14 cellular contexts compared by ENCODE assay signal in the genomic region with DNA sequence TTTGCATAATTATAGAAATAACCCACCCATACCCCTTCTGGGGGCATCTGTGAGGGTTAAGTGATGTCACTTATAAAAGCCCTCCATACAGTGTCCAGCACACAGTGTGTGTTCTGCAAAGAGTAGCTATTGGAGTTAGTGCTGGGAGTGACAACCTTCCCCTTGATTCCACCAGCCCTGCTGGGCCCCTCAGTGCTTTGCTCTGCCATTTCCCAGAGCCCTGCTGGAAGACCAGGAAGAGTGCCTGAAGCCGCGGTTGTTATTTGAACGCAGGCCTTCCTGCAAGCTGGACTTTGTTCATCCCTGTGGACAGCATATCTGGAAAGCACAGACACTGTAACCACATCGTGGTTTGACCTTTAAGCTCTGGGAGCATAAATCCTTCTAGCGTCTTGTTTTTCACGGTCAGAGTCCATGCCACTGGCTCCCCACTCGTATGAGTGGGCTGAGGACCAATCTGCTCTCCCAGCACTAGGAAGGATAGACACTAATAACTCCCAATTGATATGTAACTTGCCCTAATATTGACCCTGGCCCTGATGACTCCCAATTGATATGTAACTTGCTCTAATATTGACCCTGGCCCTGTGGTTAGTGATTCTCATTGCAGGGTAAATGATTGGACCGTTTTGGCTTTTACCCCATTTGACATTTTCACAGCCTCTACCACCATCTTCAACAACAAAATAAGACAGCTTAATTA.
DNase-seq lines count a peak whose midpoint lies in the region; ATAC-seq, FAIRE-seq and TF ChIP-seq lines count a peak whose summit lies in the region.
"Had no signal": no experiment of that assay in that cellular context is flagged by ENCODE, and none has a peak within 500 bp of the region (broad histone marks: within the 10 kb centered on the region; RNA-seq: fewer than 3 reads in every experiment).

No MANE protein-coding gene starts in this region.

- H2BK120ac ChIP-seq in H1 (replicated peaks; ENCODE audit: low read depth, low read length) = no peak overlapping the region

- TF ChIP-seq CTCF in H1 (IDR thresholded peaks at IDR 0.05; ENCODE audit: control extremely low read depth in 1 of 3, insufficient read depth in 1 of 3, low read depth in 1 of 3, low read length in 3 of 3) (no peak), left lung (IDR thresholded peaks at IDR 0.05) (no peak), testis (IDR thresholded peaks at IDR 0.05) (no peak)

- no peak overlapping the region for H4K8ac ChIP-seq in H1 (ENCODE audit: extremely low read depth, insufficient read depth, low read length)

- peak; percentile 83 for DNase-seq in RCC 7860 (ENCODE audit: low spot score)
- no peak for DNase-seq in H1 (ENCODE audit: low read depth in 1 of 2, low spot score in 2 of 2)
- DNase-seq in left lung = no peak
- peak; percentile 26 for DNase-seq in testis
- DNase-seq in HEK293T (ENCODE audit: extremely low spot score) = no peak
- no peak for DNase-seq in activated T-cell treated with anti-CD3 and anti-CD28 coated beads, Interleukin-2, amount 50 U/mL, for 48 hours
- DNase-seq: activated naive CD8-positive, alpha-beta T cell treated with anti-CD3 and anti-CD28 coated beads, Interleukin-2, amount 50 U/mL, for 24 hours; DMS153; effector CD8-positive, alpha-beta T cell; NCI-H1417 had no signal

- no peak overlapping the region for H3K56ac ChIP-seq in H1 (replicated peaks; ENCODE audit: insufficient read length, low read depth, low read length)

- no peaks in the 10 kb centered on the region for H3K36me3 ChIP-seq in H1 (ENCODE audit: control insufficient read depth in 2 of 4, insufficient read depth in 4 of 4, low read length in 3 of 4)
- H3K36me3 ChIP-seq in left lung = no peaks in the 10 kb centered on the region
- no peaks in the 10 kb centered on the region for H3K36me3 ChIP-seq in testis (ENCODE audit: low read depth, missing control alignments)
- H3K36me3 ChIP-seq: tibial nerve had no signal

- no peaks in the 10 kb centered on the region for H3K4me1 ChIP-seq in H1 (replicated peaks in 1 of 4; ENCODE audit: control insufficient read depth in 3 of 4, insufficient read depth in 4 of 4, low read length in 3 of 4)
- H3K4me1 ChIP-seq in left lung = no peaks in the 10 kb centered on the region
- no peaks in the 10 kb centered on the region for H3K4me1 ChIP-seq in testis

- no peak for TF ChIP-seq RAD21 in H1 (IDR thresholded peaks at IDR 0.05 in 1 of 2, conservative IDR thresholded peaks at IDR 0.05 in 1 of 2; ENCODE audit: low read depth in 2 of 2, low read length in 2 of 2)

- H3K4me3 ChIP-seq in H1 (ENCODE audit: extremely low read depth in 1 of 4, insufficient read depth in 2 of 4, low read depth in 3 of 4, low read length in 4 of 4) (no peak overlapping the region), left lung (no peak overlapping the region), testis (no peak overlapping the region)
- H3K4me3 ChIP-seq: GM23338, tibial nerve had no signal

- H2AFZ ChIP-seq in H1 (ENCODE audit: low read length) = 0 out of 2 replicates have a peak overlapping the region, but pooled peaks have one; percentile 32
- H2AFZ ChIP-seq: GM23338 had no signal

- H3K9me3 ChIP-seq in H1 (ENCODE audit: insufficient read depth in 2 of 2, low read depth in 1 of 2, low read length in 1 of 2) = no peaks in the 10 kb centered on the region
- no peaks in the 10 kb centered on the region for H3K9me3 ChIP-seq in left lung
- no peaks in the 10 kb centered on the region for H3K9me3 ChIP-seq in testis
- H3K9me3 ChIP-seq: tibial nerve had no signal

- no peaks in the 10 kb centered on the region for H3K79me2 ChIP-seq in H1 (ENCODE audit: control insufficient read depth in 1 of 2, insufficient read depth in 2 of 2, low read length in 2 of 2)

- H2AK5ac ChIP-seq in H1 (ENCODE audit: low read depth, low read length) = no peak overlapping the region

- H2BK15ac ChIP-seq in H1 (ENCODE audit: low read length) = no peak overlapping the region

- H3K27ac ChIP-seq in H1 (ENCODE audit: low read depth, low read length) (no peak overlapping the region), left lung (no peak overlapping the region), testis (no peak overlapping the region)

- POLR2A ChIA-PET in H1 (lab: Charles Lee; ENCODE audit: partially characterized antibody) = interaction anchor here (0.6 kb wide), 1 partner anchor 1777 kb away, joined by 3 read pairs; no protein-coding TSS in a partner anchor
- POLR2A ChIA-PET in HEK293T (lab: Yijun Ruan, JAX) = no interaction called here

- FAIRE-seq in RCC 7860 (lab: Jason Lieb, UNC) = peak; percentile 97
- no peak for FAIRE-seq in H1 (lab: Jason Lieb, UNC)
- FAIRE-seq: TTC549 had no signal

- WGBS in H1 (ENCODE audit: extremely low coverage in 1 of 2, insufficient coverage in 1 of 2, insufficient read length in 1 of 2, insufficient replicate concordance in 2 of 2, low coverage in 1 of 2, low lambda C conversion rate in 2 of 2, missing lambda C conversion rate in 1 of 2), 2 experiments = 92% methylated on average over 8 of the region's 8 CpGs; no CpG with 5 or more reads in 1 of the 2 experiments
- WGBS in testis, 2 donors = 30 to 44% methylated on average over 5 to 8 of the region's 8 CpGs

- H3K4me2 ChIP-seq in H1 (ENCODE audit: insufficient read depth in 1 of 2, low read depth in 2 of 2, low read length in 2 of 2) = no peak overlapping the region
- H3K4me2 ChIP-seq: GM23338 had no signal

- no peak overlapping the region for H3K9ac ChIP-seq in H1 (replicated peaks in 1 of 4; ENCODE audit: extremely low read depth in 1 of 4, low read depth in 3 of 4, low read length in 3 of 4)

- TF ChIP-seq POLR2A in H1 (IDR thresholded peaks at IDR 0.05; ENCODE audit: control extremely low read depth in 1 of 2, low read depth in 2 of 2, low read length in 2 of 2) = no peak
- no peak for TF ChIP-seq POLR2A in testis (IDR thresholded peaks at IDR 0.05)

- H4K91ac ChIP-seq in H1 (replicated peaks; ENCODE audit: insufficient read length, low read length) = no peak overlapping the region

- H3K18ac ChIP-seq in H1 (ENCODE audit: extremely low read depth, low read length) = no peak overlapping the region

- no peak overlapping the region for H2BK12ac ChIP-seq in H1 (ENCODE audit: low read depth, low read length)

- TF ChIP-seq EP300 in H1 (IDR thresholded peaks at IDR 0.05; ENCODE audit: borderline replicate concordance in 1 of 2, low read depth in 2 of 2, low read length in 2 of 2) = no peak

- H3K4ac ChIP-seq in H1 (replicated peaks; ENCODE audit: insufficient read length, low read depth, low read length) = no peak overlapping the region

- CTCF ChIA-PET in H1 (lab: Charles Lee; ENCODE audit: partially characterized antibody) (interaction anchor here (0.5 to 1.8 kb wide), 4 partner anchors 12 to 979 kb away, joined by 3 to 5 read pairs (median 3); no protein-coding TSS in a partner anchor), HEK293T (lab: Yijun Ruan, JAX) (no interaction called here)

- H2BK20ac ChIP-seq in H1 (ENCODE audit: low read length) = no peak overlapping the region

- no peaks in the 10 kb centered on the region for H3K23me2 ChIP-seq in H1 (ENCODE audit: low read depth, low read length)

- H4K5ac ChIP-seq in H1 (ENCODE audit: insufficient read length, low read depth, low read length) = no peak overlapping the region

- intact Hi-C loops in left lung (cut with DNase I) (no loop called here), testis (cut with DNase I; ENCODE audit: low total_unique reads) (no loop called here)

- no peak overlapping the region for H2BK5ac ChIP-seq in H1 (ENCODE audit: low read depth, low read length)

- H3K23ac ChIP-seq in H1 (ENCODE audit: insufficient read length) = no peak overlapping the region

- no peaks in the 10 kb centered on the region for H3K79me1 ChIP-seq in H1 (ENCODE audit: low read depth, low read length)

- no peaks in the 10 kb centered on the region for H4K20me1 ChIP-seq in H1 (replicated peaks in 1 of 2; ENCODE audit: control insufficient read depth in 1 of 2, insufficient read depth in 2 of 2, low read length in 2 of 2)

- ATAC-seq in left lung (peak; percentile 76), GM19455 (IDR thresholded peaks at IDR 0.05; ENCODE audit: unreplicated experiment) (no peak)
- ATAC-seq: activated naive CD8-positive, alpha-beta T cell treated with anti-CD3 and anti-CD28 coated beads, Interleukin-2, amount 50 U/mL, for 24 hours; GM23338 had no signal

- H3K27me3 ChIP-seq in H1 (replicated peaks in 1 of 4; ENCODE audit: control insufficient read depth in 3 of 4, extremely low read depth in 1 of 4, insufficient read depth in 3 of 4, low read length in 3 of 4) (no peaks in the 10 kb centered on the region), left lung (no peaks in the 10 kb centered on the region), testis (no peaks in the 10 kb centered on the region)
- H3K27me3 ChIP-seq: tibial nerve had no signal

- H3K14ac ChIP-seq in H1 (ENCODE audit: insufficient read length) = no peak overlapping the region

TF ChIP-seq in H1, 55 proteins besides CTCF, POLR2A, EP300 and RAD21 (continues in another document):
- TF ChIP-seq SRF (IDR thresholded peaks at IDR 0.05; ENCODE audit: low read depth, low read length) (no peak), ZNF274 (IDR thresholded peaks at IDR 0.05; ENCODE audit: borderline replicate concordance, extremely low read depth, low read length) (no peak), MAFK (IDR thresholded peaks at IDR 0.05; ENCODE audit: low read depth, low read length) (no peak), TEAD4 (IDR thresholded peaks at IDR 0.05; ENCODE audit: low read depth, low read length) (no peak), POU5F1 (IDR thresholded peaks at IDR 0.05; ENCODE audit: low read depth, low read length) (no peak), SIN3A (conservative IDR thresholded peaks at IDR 0.05 in 1 of 2, IDR thresholded peaks at IDR 0.05 in 1 of 2; ENCODE audit: low read depth in 1 of 2, low read length in 2 of 2) (no peak), CHD1 (IDR thresholded peaks at IDR 0.05; ENCODE audit: low read depth, low read length) (no peak), NANOG (IDR thresholded peaks at IDR 0.05; ENCODE audit: insufficient read depth, low read depth, low read length, poor library complexity, severe bottlenecking) (no peak), SIX5 (IDR thresholded peaks at IDR 0.05; ENCODE audit: low read depth, low read length) (no peak)

TF ChIP-seq in HEK293T, 16 proteins besides CTCF, POLR2A, EP300 and RAD21:
- TF ChIP-seq BHLHE40 (IDR thresholded peaks at IDR 0.05; ENCODE audit: borderline replicate concordance) (no peak), FOXA1 (IDR thresholded peaks at IDR 0.05) (no peak), L3MBTL2 (conservative IDR thresholded peaks at IDR 0.05) (no peak), CTBP1 (IDR thresholded peaks at IDR 0.05; ENCODE audit: borderline replicate concordance) (no peak), TARDBP (IDR thresholded peaks at IDR 0.05) (no peak), HDGF (IDR thresholded peaks at IDR 0.05; ENCODE audit: borderline replicate concordance) (no peak)

Comparison
In these comparisons a context has a peak if more than half of its experiments do, and no peak if none do; other contexts are left out.
1. DNase-seq: peak in RCC 7860 (single experiment) and testis (single experiment); none in H1 (0 of 2), left lung (0 of 2), HEK293T (single experiment) and activated T-cell treated with anti-CD3 and anti-CD28 coated beads, Interleukin-2, amount 50 U/mL, for 48 hours (0 of 2).